ENCODE assay signal across 18 cellular contexts in genomic region chr3:155846119-155846518, GRCh38. TPM values are rescaled to one million over a fixed set of nuclear protein-coding genes. Genes with fewer than 3 reads are reported as not detected.
A peak's percentile ranks its signal among the peaks of the same experiment; 100 is the strongest.
DNase-seq lines count a peak whose midpoint lies in the region; ATAC-seq and TF ChIP-seq lines count a peak whose summit lies in the region.
"Had no signal": no experiment of that assay in that cellular context is flagged by ENCODE, and none has a peak within 500 bp of the region (broad histone marks: within the 10 kb centered on the region; RNA-seq: fewer than 3 reads in every experiment).

No MANE protein-coding gene starts in this region.

- peak overlapping the region; percentile 18; the same call in 1 of the 2 replicates for H3K4me2 ChIP-seq in DND-41 (ENCODE audit: insufficient read depth, low read length)

- TF ChIP-seq CTCF in DND-41 (IDR thresholded peaks at IDR 0.05; ENCODE audit: borderline replicate concordance, extremely low read depth, low read length, poor library complexity, severe bottlenecking), result no peak
- no peak for TF ChIP-seq CTCF in GM20000 (IDR thresholded peaks at IDR 0.05; ENCODE audit: extremely low read depth, missing control alignments)
- no peak for TF ChIP-seq CTCF in fibroblast of the aortic adventitia (IDR thresholded peaks at IDR 0.05; ENCODE audit: insufficient read depth, low read length)

- peaks cover 30% of the 10 kb centered on the region for H3K4me1 Mint-ChIP-seq in activated T-helper 2 cell treated with anti-CD3 and anti-CD28 coated beads, Interferon-gamma antibody, Interleukin-2, Interleukin-4, amounts not matched to agents 10 μg/mL and 5 μg/mL and 100 μg/mL, durations not matched to agents 14 hours and 24 hours and 36 hours (ENCODE audit: low read depth)

- H3K4me1 ChIP-seq in DND-41 (ENCODE audit: insufficient read depth, low read length), result peaks cover 53% of the 10 kb centered on the region

- no peak overlapping the region for H3K4me3 ChIP-seq in DND-41 (ENCODE audit: low read depth in 1 of 2, low read length in 2 of 2)
- no peak overlapping the region for H3K4me3 ChIP-seq in fibroblast of the aortic adventitia (ENCODE audit: low read depth, low read length)
- H3K4me3 ChIP-seq: adrenal gland, thoracic aorta had no signal

- no peaks in the 10 kb centered on the region for H3K27me3 Mint-ChIP-seq in activated T-helper 2 cell treated with anti-CD3 and anti-CD28 coated beads, Interferon-gamma antibody, Interleukin-2, Interleukin-4, amounts not matched to agents 10 μg/mL and 5 μg/mL and 100 μg/mL, durations not matched to agents 14 hours and 24 hours and 36 hours (ENCODE audit: low read depth)
- H3K27me3 Mint-ChIP-seq: activated B cell treated with CpG ODN at 0.5 μM for 24 hours had no signal

- no peak overlapping the region for H3K9ac ChIP-seq in DND-41 (ENCODE audit: low read depth, low read length)

- H3K4me3 Mint-ChIP-seq in activated T-helper 2 cell treated with anti-CD3 and anti-CD28 coated beads, Interferon-gamma antibody, Interleukin-2, Interleukin-4, amounts not matched to agents 10 μg/mL and 5 μg/mL and 100 μg/mL, durations not matched to agents 14 hours and 24 hours and 36 hours (ENCODE audit: low read depth), result peak overlapping the region; percentile 14
- H3K4me3 Mint-ChIP-seq: activated B cell treated with CpG ODN at 0.5 μM for 24 hours had no signal

- ATAC-seq in DND-41 (ENCODE audit: insufficient read depth, low read depth), result no peak
- ATAC-seq: sciatic nerve, SK-N-SH treated with all-trans-retinoic acid at 6 μM for 48 hours had no signal

- no peaks in the 10 kb centered on the region for H3K9me3 ChIP-seq in DND-41 (ENCODE audit: insufficient read depth, low read length, severe bottlenecking)
- H3K9me3 ChIP-seq: adrenal gland, thoracic aorta had no signal

- no peaks in the 10 kb centered on the region for H3K9me3 Mint-ChIP-seq in activated T-helper 2 cell treated with anti-CD3 and anti-CD28 coated beads, Interferon-gamma antibody, Interleukin-2, Interleukin-4, amounts not matched to agents 10 μg/mL and 5 μg/mL and 100 μg/mL, durations not matched to agents 14 hours and 24 hours and 36 hours
- H3K9me3 Mint-ChIP-seq: activated B cell treated with CpG ODN at 0.5 μM for 24 hours had no signal

- peaks cover 4% of the 10 kb centered on the region; the same call in 1 of the 2 replicates for H4K20me1 ChIP-seq in DND-41 (ENCODE audit: insufficient read depth, low read length)

- H2AFZ ChIP-seq in DND-41 (ENCODE audit: low read depth, low read length), result no peak overlapping the region

- no peaks in the 10 kb centered on the region for H3K27me3 ChIP-seq in DND-41 (ENCODE audit: insufficient read depth, low read length, poor library complexity)
- H3K27me3 ChIP-seq: adrenal gland had no signal

- peaks cover 14% of the 10 kb centered on the region for H3K36me3 ChIP-seq in DND-41 (ENCODE audit: insufficient read depth, low read length)
- H3K36me3 ChIP-seq: adrenal gland had no signal

- H3K27ac Mint-ChIP-seq in activated T-helper 2 cell treated with anti-CD3 and anti-CD28 coated beads, Interferon-gamma antibody, Interleukin-2, Interleukin-4, amounts not matched to agents 10 μg/mL and 5 μg/mL and 100 μg/mL, durations not matched to agents 14 hours and 24 hours and 36 hours, result no peak overlapping the region
- H3K27ac Mint-ChIP-seq: activated B cell treated with CpG ODN at 0.5 μM for 24 hours had no signal

- H3K36me3 Mint-ChIP-seq in activated T-helper 2 cell treated with anti-CD3 and anti-CD28 coated beads, Interferon-gamma antibody, Interleukin-2, Interleukin-4, amounts not matched to agents 10 μg/mL and 5 μg/mL and 100 μg/mL, durations not matched to agents 14 hours and 24 hours and 36 hours (ENCODE audit: low read depth), result peaks cover 31% of the 10 kb centered on the region

- intact Hi-C loops in activated T-helper 2 cell treated with anti-CD3 and anti-CD28 coated beads, Interferon-gamma antibody, Interleukin-2, Interleukin-4, amounts not matched to agents 10 μg/mL and 5 μg/mL and 100 μg/mL, durations not matched to agents 14 hours and 24 hours and 36 hours (cut with micrococcal nuclease), result loop anchor here (1.0 kb wide), 1 partner anchor 8 kb away; the partner anchor contains the start of gene SLC33A1
- intact Hi-C loops in posterior vena cava (cut with DNase I), result no loop called here

- H3K79me2 ChIP-seq in DND-41 (ENCODE audit: insufficient read depth, low read length), result peaks cover 78% of the 10 kb centered on the region

- no peak overlapping the region for H3K27ac ChIP-seq in DND-41 (ENCODE audit: low read length)
- H3K27ac ChIP-seq: thoracic aorta had no signal

- DNase-seq in DND-41, result no peak
- DNase-seq in GM20000 (ENCODE audit: low spot score), result peak; percentile 32
- no peak for DNase-seq in activated T-helper 2 cell treated with anti-CD3 and anti-CD28 coated beads, Interferon-gamma antibody, Interleukin-2, Interleukin-4, amounts not matched to agents 10 μg/mL and 5 μg/mL and 100 μg/mL, durations not matched to agents 14 hours and 24 hours and 36 hours (ENCODE audit: low spot score)
- DNase-seq in fibroblast of the aortic adventitia (ENCODE audit: low read depth), result peak; percentile 34
- no peak for DNase-seq in NCI-H524 treated with DMSO at 0.1 percent for 48 hours (lab: John Stamatoyannopoulos, UW)
- no peak for DNase-seq in posterior vena cava (ENCODE audit: low spot score)
- DNase-seq in activated CD4-positive, alpha-beta T cell treated with anti-CD3 and anti-CD28 coated beads for 1 hour, result no peak
- DNase-seq in A172 (ENCODE audit: low spot score), result no peak
- DNase-seq: activated B cell treated with CpG ODN at 0.5 μM for 24 hours; activated CD8-positive, alpha-beta memory T cell treated with anti-CD3 and anti-CD28 coated beads, Interleukin-2, amount 50 U/mL, for 48 hours; adrenal gland; GOT3; islet precursor cell; mesenchymal stem cell; NCI-H187 treated with DMSO at 0.1 percent for 48 hours had no signal

RNA-seq across cellular contexts. Expression of gene SLC33A1, which starts 8.1 kb away (rescaled TPM):
- 30.2 and 33.6 TPM in 2 replicates for total RNA-seq in activated T-helper 2 cell treated with anti-CD3 and anti-CD28 coated beads, Interferon-gamma antibody, Interleukin-2, Interleukin-4, amounts not matched to agents 10 μg/mL and 5 μg/mL and 100 μg/mL, durations not matched to agents 14 hours and 24 hours and 36 hours
- total RNA-seq in fibroblast of the aortic adventitia (ENCODE audit: low replicate concordance) (24.4 and 49.8 TPM in 2 replicates), posterior vena cava (10 to 100 TPM; 24.3 to 31.3 TPM)
- total RNA-seq in A172 (2014; rRNA removed; shearing (Covaris generic)), result 22.9 and 28.0 TPM in 2 replicates

RNA-seq across cellular contexts. Expression of gene GMPS, which starts 24.3 kb away (rescaled TPM):
- total RNA-seq in activated T-helper 2 cell treated with anti-CD3 and anti-CD28 coated beads, Interferon-gamma antibody, Interleukin-2, Interleukin-4, amounts not matched to agents 10 μg/mL and 5 μg/mL and 100 μg/mL, durations not matched to agents 14 hours and 24 hours and 36 hours, result 135 and 136 TPM in 2 replicates
- total RNA-seq in fibroblast of the aortic adventitia (ENCODE audit: low replicate concordance) (87.5 and 88.1 TPM in 2 replicates), posterior vena cava (10 to 100 TPM; 36.1 to 47.4 TPM)
- total RNA-seq in A172 (2014; rRNA removed; shearing (Covaris generic)), result 155 and 171 TPM in 2 replicates

RNA-seq across cellular contexts. Expression of gene C3orf33, which starts 40.0 kb away (rescaled TPM):
- total RNA-seq in activated T-helper 2 cell treated with anti-CD3 and anti-CD28 coated beads, Interferon-gamma antibody, Interleukin-2, Interleukin-4, amounts not matched to agents 10 μg/mL and 5 μg/mL and 100 μg/mL, durations not matched to agents 14 hours and 24 hours and 36 hours, result 1.7 and 2.1 TPM in 2 replicates
- total RNA-seq in fibroblast of the aortic adventitia (ENCODE audit: low replicate concordance) (2.8 and 5.7 TPM in 2 replicates), posterior vena cava (1 to 10 TPM; 3.0 to 3.7 TPM)
- total RNA-seq in A172 (2014; rRNA removed; shearing (Covaris generic)), result 7.5 and 7.9 TPM in 2 replicates

Comparison
In these comparisons a context has a peak if more than half of its experiments do, and no peak if none do; other contexts are left out.
1. DNase-seq: peak in GM20000 (single experiment) and fibroblast of the aortic adventitia (single experiment); none in DND-41 (single experiment), activated T-helper 2 cell treated with anti-CD3 and anti-CD28 coated beads, Interferon-gamma antibody, Interleukin-2, Interleukin-4, amounts not matched to agents 10 μg/mL and 5 μg/mL and 100 μg/mL, durations not matched to agents 14 hours and 24 hours and 36 hours (single experiment), NCI-H524 treated with DMSO at 0.1 percent for 48 hours (single experiment), posterior vena cava (single experiment), activated CD4-positive, alpha-beta T cell treated with anti-CD3 and anti-CD28 coated beads for 1 hour (single experiment) and A172 (single experiment).